12 cellular contexts compared by ENCODE assay signal in genomic region chr10:113947138-113948011, GRCh38.
A peak's percentile ranks its signal among the peaks of the same experiment; 100 is the strongest.
DNase-seq lines count a peak whose midpoint lies in the region; ATAC-seq and TF ChIP-seq lines count a peak whose summit lies in the region.
"Had no signal": no experiment of that assay in that cellular context is flagged by ENCODE, and none has a peak within 500 bp of the region (broad histone marks: within the 10 kb centered on the region; RNA-seq: fewer than 3 reads in every experiment).

No MANE protein-coding gene starts in this region.

- intact Hi-C loops in left ventricle myocardium inferior (cut with micrococcal nuclease): no loop called here
- intact Hi-C loops in sciatic nerve (cut with DNase I): no loop called here
- intact Hi-C loops in tibial artery (cut with DNase I; ENCODE audit: low total_unique reads): no loop called here

- H3K4me3 Mint-ChIP-seq in CD8-positive, alpha-beta memory T cell: no peak overlapping the region
- H3K4me3 Mint-ChIP-seq in immature natural killer cell: no peak overlapping the region
- H3K4me3 Mint-ChIP-seq: memory B cell had no signal

- peaks cover 20% of the 10 kb centered on the region for H3K4me1 ChIP-seq in left ventricle myocardium inferior
- no peaks in the 10 kb centered on the region for H3K4me1 ChIP-seq in CD8-positive, alpha-beta memory T cell (ENCODE audit: insufficient read depth, low read length)
- H3K4me1 ChIP-seq in tibial artery: peaks cover 0 to 7% (median 0%) of the 10 kb centered on the region in 4 donors

- no peak overlapping the region for H3K4me3 ChIP-seq in left ventricle myocardium inferior
- no peak overlapping the region for H3K4me3 ChIP-seq in CD8-positive, alpha-beta memory T cell (ENCODE audit: low read length)
- no peak overlapping the region for H3K4me3 ChIP-seq in tibial artery
- H3K4me3 ChIP-seq: skin epidermis had no signal

- CTCF ChIA-PET in RWPE1 (lab: Yijun Ruan, JAX): interaction anchor here (0.6 kb wide), 1 partner anchor 512 kb away, joined by 3 read pairs; no protein-coding TSS in a partner anchor
- CTCF ChIA-PET in CD8-positive, alpha-beta memory T cell (lab: Charles Lee): no interaction called here

- peaks cover 3 to 10% (median 5%) of the 10 kb centered on the region in 3 donors for H3K4me1 Mint-ChIP-seq in CD8-positive, alpha-beta memory T cell
- H3K4me1 Mint-ChIP-seq in immature natural killer cell: peaks cover 4 to 5% of the 10 kb centered on the region in 2 donors
- H3K4me1 Mint-ChIP-seq: memory B cell had no signal

- H3K9me3 ChIP-seq in left ventricle myocardium inferior (replicated peaks) (no peaks in the 10 kb centered on the region), tibial artery (no peaks in the 10 kb centered on the region)
- no peaks in the 10 kb centered on the region for H3K9me3 ChIP-seq in CD8-positive, alpha-beta memory T cell (ENCODE audit: low read length)

- DNase-seq in RWPE1 (ENCODE audit: low spot score) (no peak), left ventricle myocardium inferior (no peak), sciatic nerve (ENCODE audit: low spot score) (no peak), tibial artery (no peak), immature natural killer cell (no peak)
- no peak for DNase-seq in CD8-positive, alpha-beta memory T cell
- DNase-seq: activated T-cell treated with anti-CD3 and anti-CD28 coated beads for 4 hours, DMS53, NCI-H774 had no signal

- H3K36me3 ChIP-seq in left ventricle myocardium inferior (no peaks in the 10 kb centered on the region), tibial artery (no peaks in the 10 kb centered on the region)
- no peaks in the 10 kb centered on the region for H3K36me3 ChIP-seq in CD8-positive, alpha-beta memory T cell (ENCODE audit: insufficient read depth, low read length)

- no peaks in the 10 kb centered on the region for H3K27me3 ChIP-seq in left ventricle myocardium inferior (ENCODE audit: low read depth)
- no peaks in the 10 kb centered on the region for H3K27me3 ChIP-seq in CD8-positive, alpha-beta memory T cell (ENCODE audit: insufficient read depth, low read length, poor library complexity, severe bottlenecking)
- H3K27me3 ChIP-seq in tibial artery: no peaks in the 10 kb centered on the region

- H3K27ac ChIP-seq in RWPE1: peak overlapping the region; percentile 61
- H3K27ac ChIP-seq in left ventricle myocardium inferior (replicated peaks): peak overlapping the region; percentile 58
- H3K27ac ChIP-seq in CD8-positive, alpha-beta memory T cell (ENCODE audit: low read depth, low read length): no peak overlapping the region
- H3K27ac ChIP-seq in tibial artery: no peak overlapping the region
- H3K27ac ChIP-seq: skin epidermis had no signal

- no peaks in the 10 kb centered on the region for H3K36me3 Mint-ChIP-seq in CD8-positive, alpha-beta memory T cell
- peaks cover 0 to 4% (median 0%) of the 10 kb centered on the region in 3 donors for H3K36me3 Mint-ChIP-seq in immature natural killer cell
- H3K36me3 Mint-ChIP-seq: memory B cell had no signal

- TF ChIP-seq CTCF in RWPE1 (conservative IDR thresholded peaks at IDR 0.05; ENCODE audit: low read depth): no peak
- no peak for TF ChIP-seq CTCF in left ventricle myocardium inferior (IDR thresholded peaks at IDR 0.05; ENCODE audit: borderline replicate concordance)
- TF ChIP-seq CTCF in tibial artery (IDR thresholded peaks at IDR 0.05): no peak

- no peaks in the 10 kb centered on the region for H3K27me3 Mint-ChIP-seq in CD8-positive, alpha-beta memory T cell
- H3K27me3 Mint-ChIP-seq in immature natural killer cell (ENCODE audit: low read depth in 3 of 3): peaks cover 0 to 3% (median 0%) of the 10 kb centered on the region in 3 donors

- no peaks in the 10 kb centered on the region for H3K9me3 Mint-ChIP-seq in CD8-positive, alpha-beta memory T cell
- no peaks in the 10 kb centered on the region for H3K9me3 Mint-ChIP-seq in immature natural killer cell
- H3K9me3 Mint-ChIP-seq: memory B cell had no signal

- peak; percentile 56 for ATAC-seq in HG03108 (IDR thresholded peaks at IDR 0.05; ENCODE audit: unreplicated experiment)
- peak; percentile 69 for ATAC-seq in sciatic nerve

- peak overlapping the region in 1 of 8 donors; percentile 5 for H3K27ac Mint-ChIP-seq in CD8-positive, alpha-beta memory T cell
- no peak overlapping the region for H3K27ac Mint-ChIP-seq in immature natural killer cell
- H3K27ac Mint-ChIP-seq: memory B cell had no signal

- POLR2A ChIA-PET in RWPE1 (lab: Yijun Ruan, JAX; ENCODE audit: low non-redundant PET): no interaction called here
- POLR2A ChIA-PET in CD8-positive, alpha-beta memory T cell (lab: Charles Lee): no interaction called here

Comparison
In these comparisons a context has a peak if more than half of its experiments do, and no peak if none do; other contexts are left out.
1. H3K27ac ChIP-seq: peak in RWPE1 (single experiment) and left ventricle myocardium inferior (single experiment); none in CD8-positive, alpha-beta memory T cell (single experiment) and tibial artery (0 of 2).